23 cellular contexts compared by ENCODE assay signal in the genomic region with DNA sequence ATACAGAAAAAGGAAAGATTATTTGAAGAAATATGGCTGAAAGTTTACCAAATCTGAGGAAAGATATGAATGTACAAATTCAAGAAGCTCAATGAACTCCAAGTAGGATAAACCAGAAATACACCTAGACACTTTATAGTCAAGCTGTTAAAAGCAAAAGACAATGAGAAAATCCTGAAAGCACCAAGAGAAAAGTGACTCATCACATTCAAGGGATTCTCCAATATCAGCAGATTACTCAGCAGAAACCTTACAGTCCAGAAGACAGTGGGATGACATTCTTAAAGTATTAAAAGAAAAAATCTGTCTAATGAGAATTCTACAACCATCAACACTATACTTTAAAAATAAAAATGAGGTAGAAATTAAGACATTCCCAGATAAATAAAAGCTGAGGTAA.
A peak's percentile ranks its signal among the peaks of the same experiment; 100 is the strongest.
DNase-seq lines count a peak whose midpoint lies in the region; ATAC-seq, FAIRE-seq and TF ChIP-seq lines count a peak whose summit lies in the region.
"Had no signal": no experiment of that assay in that cellular context is flagged by ENCODE, and none has a peak within 500 bp of the region (broad histone marks: within the 10 kb centered on the region; RNA-seq: fewer than 3 reads in every experiment).

No MANE protein-coding gene starts in this region.

- peaks cover under 1% of the 10 kb centered on the region; the same call in 1 of the 2 replicates for H3K27me3 ChIP-seq in IMR-90 (ENCODE audit: control insufficient read depth, insufficient read depth, low read length)
- no peaks in the 10 kb centered on the region for H3K27me3 ChIP-seq in K562 (ENCODE audit: control insufficient read depth in 2 of 2, insufficient read depth in 2 of 2, low read length in 2 of 2)
- H3K27me3 ChIP-seq: SJCRH30 had no signal

- no peak overlapping the region for H3K4ac ChIP-seq in IMR-90 (ENCODE audit: low read depth, low read length)

- TF ChIP-seq EP300 in K562 (IDR thresholded peaks at IDR 0.05; ENCODE audit: low read length) = no peak

- no peak overlapping the region for H3K56ac ChIP-seq in IMR-90 (ENCODE audit: extremely low read depth, insufficient read depth, low read length)

- H3K18ac ChIP-seq in IMR-90 (ENCODE audit: low read depth, low read length) = no peak overlapping the region

- intact Hi-C loops in IMR-90 (cut with micrococcal nuclease) = no loop called here
- intact Hi-C loops in K562 (cut with micrococcal nuclease) = no loop called here

- dilution Hi-C loops in IMR-90 (cut with HindIII; ENCODE audit: low sequenced_read_pairs, unreplicated experiment) = no loop called here

- H3K4me1 Mint-ChIP-seq in chondrocyte (ENCODE audit: low read depth) = no peaks in the 10 kb centered on the region
- H3K4me1 Mint-ChIP-seq: B cell, CD14-positive monocyte, GM23338 had no signal

- H4K20me1 ChIP-seq in IMR-90 (ENCODE audit: insufficient read depth, low read length) (no peaks in the 10 kb centered on the region), K562 (replicated peaks; ENCODE audit: control insufficient read depth, insufficient read depth, low read length) (no peaks in the 10 kb centered on the region)

- H2BK20ac ChIP-seq in IMR-90 (ENCODE audit: low read depth, low read length) = no peak overlapping the region

- H3K9me3 ChIP-seq in IMR-90 (ENCODE audit: control insufficient read depth, insufficient read depth, low read length) = 0 out of 2 replicates have a peak, but pooled peaks cover 4% of the 10 kb centered on the region
- no peaks in the 10 kb centered on the region for H3K9me3 ChIP-seq in K562 (replicated peaks; ENCODE audit: control insufficient read depth, insufficient read depth, low read depth, low read length)
- H3K9me3 ChIP-seq: SJCRH30 had no signal

- H3K23ac ChIP-seq in IMR-90 (ENCODE audit: low read depth, low read length) = no peak overlapping the region

- H3K27ac Mint-ChIP-seq in chondrocyte (ENCODE audit: unreplicated experiment) = no peak overlapping the region
- H3K27ac Mint-ChIP-seq: B cell, CD14-positive monocyte, GM23338 had no signal

- no peak for TF ChIP-seq CTCF in IMR-90 (conservative IDR thresholded peaks at IDR 0.05; ENCODE audit: low read depth, low read length)
- no peak for TF ChIP-seq CTCF in K562 (IDR thresholded peaks at IDR 0.05 in 2 of 3, conservative IDR thresholded peaks at IDR 0.05 in 1 of 3; ENCODE audit: insufficient read depth in 2 of 3, low read depth in 1 of 3, low read length in 3 of 3)
- TF ChIP-seq CTCF in chondrocyte (IDR thresholded peaks at IDR 0.05) = no peak

- H3K27ac ChIP-seq in IMR-90 (ENCODE audit: insufficient read depth, low read length) (no peak overlapping the region), K562 (ENCODE audit: extremely low read depth, low read depth, low read length) (no peak overlapping the region)
- H3K27ac ChIP-seq: SJCRH30 had no signal

- no peaks in the 10 kb centered on the region for H3K79me1 ChIP-seq in IMR-90 (ENCODE audit: low read depth in 1 of 2, low read length in 2 of 2)

- H3K4me1 ChIP-seq in IMR-90 (ENCODE audit: control insufficient read depth, insufficient read depth, low read length) (no peaks in the 10 kb centered on the region), K562 (replicated peaks in 1 of 2; ENCODE audit: control insufficient read depth in 2 of 2, insufficient read depth in 2 of 2, low read length in 2 of 2) (no peaks in the 10 kb centered on the region)
- H3K4me1 ChIP-seq: SJCRH30 had no signal

- in situ Hi-C loops in IMR-90 (cut with MboI; ENCODE audit: low sequenced_read_pairs) (no loop called here), K562 (cut with MboI) (no loop called here)

- no peak overlapping the region for H4K91ac ChIP-seq in IMR-90 (ENCODE audit: insufficient read depth, low read depth, low read length)

- H3K4me2 ChIP-seq in IMR-90 (ENCODE audit: low read depth, low read length) = no peak overlapping the region
- no peak overlapping the region for H3K4me2 ChIP-seq in K562 (ENCODE audit: insufficient read depth, low read length)
- H3K4me2 ChIP-seq: GM23338 had no signal

- H2AFZ ChIP-seq in IMR-90 (replicated peaks; ENCODE audit: low read length, poor library complexity) = no peak overlapping the region
- no peak overlapping the region for H2AFZ ChIP-seq in K562 (ENCODE audit: low read depth, low read length)
- H2AFZ ChIP-seq: GM23338 had no signal

- no peaks in the 10 kb centered on the region for H3K27me3 Mint-ChIP-seq in chondrocyte (ENCODE audit: low read depth)
- H3K27me3 Mint-ChIP-seq: B cell had no signal

- no peaks in the 10 kb centered on the region for H3K79me2 ChIP-seq in K562 (ENCODE audit: control insufficient read depth, insufficient read depth, low read length)

- H3K9me3 Mint-ChIP-seq in chondrocyte (ENCODE audit: low read depth) = peaks cover 35% of the 10 kb centered on the region

- no peak overlapping the region for H2AK9ac ChIP-seq in IMR-90 (replicated peaks; ENCODE audit: low read depth, low read length, poor library complexity)

- peaks cover 23% of the 10 kb centered on the region for H3K36me3 Mint-ChIP-seq in chondrocyte (ENCODE audit: low read depth)
- H3K36me3 Mint-ChIP-seq: CD14-positive monocyte had no signal

- no peak for TF ChIP-seq RAD21 in IMR-90 (IDR thresholded peaks at IDR 0.05; ENCODE audit: low read length)
- no peak for TF ChIP-seq RAD21 in K562 (CRISPR knock-in tag; conservative IDR thresholded peaks at IDR 0.05 in 1 of 2, IDR thresholded peaks at IDR 0.05 in 1 of 2)

- CTCF ChIA-PET in IMR-90 (lab: Yijun Ruan, JAX) (no interaction called here), K562 (lab: Yijun Ruan, JAX; ENCODE audit: low intra/inter-chr PET ratio) (no interaction called here)

- no peak for FAIRE-seq in K562 (lab: Jason Lieb, UNC)
- no peak for FAIRE-seq in HTR-8/SVneo (lab: Jason Lieb, UNC)
- FAIRE-seq: D721Med, GM12878 had no signal

- no peak overlapping the region for H2BK5ac ChIP-seq in IMR-90 (ENCODE audit: low read depth, low read length, poor library complexity, severe bottlenecking)

- TF ChIP-seq POLR2A in IMR-90 (IDR thresholded peaks at IDR 0.05; ENCODE audit: low read depth, low read length) = no peak
- no peak for TF ChIP-seq POLR2A in K562 (conservative IDR thresholded peaks at IDR 0.05)

- POLR2A ChIA-PET in IMR-90 (lab: Charles Lee; ENCODE audit: unreplicated experiment) (no interaction called here), K562 (lab: Yijun Ruan, JAX) (no interaction called here)

- no peak overlapping the region for H4K8ac ChIP-seq in IMR-90 (ENCODE audit: low read depth in 2 of 2, low read length in 2 of 2)

- no peak overlapping the region for H2BK120ac ChIP-seq in IMR-90 (ENCODE audit: low read depth, low read length)

- no peak overlapping the region for H2BK15ac ChIP-seq in IMR-90 (ENCODE audit: low read depth, low read length)

- no peak overlapping the region for H2AK5ac ChIP-seq in IMR-90 (ENCODE audit: low read depth, low read length)

- no peak overlapping the region for H3K14ac ChIP-seq in IMR-90 (replicated peaks; ENCODE audit: low read depth, low read length)

- H3K36me3 ChIP-seq in IMR-90 (ENCODE audit: control insufficient read depth, insufficient read depth, low read length) = peaks cover 1% of the 10 kb centered on the region; the same call in 1 of the 2 replicates
- H3K36me3 ChIP-seq in K562 (ENCODE audit: control insufficient read depth, insufficient read depth, low read length) = no peaks in the 10 kb centered on the region
- H3K36me3 ChIP-seq: SJCRH30 had no signal

- H3K4me3 ChIP-seq in IMR-90 (ENCODE audit: insufficient read depth, low read depth, low read length) (no peak overlapping the region), K562 (no peak overlapping the region)
- H3K4me3 ChIP-seq: GM12878, GM23338, SJCRH30 had no signal

- no peaks in the 10 kb centered on the region for H3K9me1 ChIP-seq in IMR-90 (ENCODE audit: insufficient read depth, low read length)
- no peaks in the 10 kb centered on the region for H3K9me1 ChIP-seq in K562 (ENCODE audit: control insufficient read depth, insufficient read depth, low read length)

- no peak overlapping the region for H3K4me3 Mint-ChIP-seq in chondrocyte (ENCODE audit: unreplicated experiment)
- H3K4me3 Mint-ChIP-seq: B cell, CD14-positive monocyte, GM23338 had no signal

- H4K5ac ChIP-seq in IMR-90 (ENCODE audit: low read depth, low read length) = no peak overlapping the region

- DNase-seq in EH (ENCODE audit: low read depth) (peak; percentile 6), IMR-90 (peak; percentile 11), K562 (ENCODE audit: extremely low read depth in 1 of 4, low spot score in 3 of 4) (no peak), iris pigment epithelial cell (ENCODE audit: low read depth) (peak; percentile 11), HTR-8/SVneo (ENCODE audit: insufficient read length, low spot score) (no peak), chondrocyte (ENCODE audit: low spot score) (no peak), NCI-H345 treated with DMSO at 0.1 percent for 48 hours (lab: John Stamatoyannopoulos, UW; ENCODE audit: unreplicated experiment) (no peak)
- DNase-seq: DMS53; HCEC 1CT; NCI-H1105; NCI-H146; NCI-H2029; NCI-H226; NCI-H524; NCI-H774; NK-92 treated with Interleukin-12 subunit alpha and Interleukin-12 subunit beta, amount 100 ng/mL, for 24 hours; SJCRH30 had no signal

- ATAC-seq in IMR-90 (ENCODE audit: low read depth) = no peak
- no peak for ATAC-seq in K562
- ATAC-seq: GM12878, GM23338, Panc1 had no signal

- BruUV-seq in IMR-90 (replicated peaks; lab: Mats Ljungman, UMichigan) (no TSS peak), K562 (replicated peaks; lab: Mats Ljungman, UMichigan) (no TSS peak)

- H3K9ac ChIP-seq in IMR-90 (ENCODE audit: low read depth, low read length) (no peak overlapping the region), K562 (ENCODE audit: insufficient read depth in 1 of 2, low read depth in 2 of 2, low read length in 2 of 2) (no peak overlapping the region)

TF ChIP-seq in IMR-90, 13 proteins besides CTCF, POLR2A, EP300 and RAD21:
- no peak for TF ChIP-seq SMC3 (IDR thresholded peaks at IDR 0.05; ENCODE audit: low read depth, low read length)
- peak; percentile 45; the same call in 1 of the 2 replicates for TF ChIP-seq MAFK (IDR thresholded peaks at IDR 0.05; ENCODE audit: low read depth, low read length)
TF ChIP-seq in IMR-90: peak in this region for 1.

TF ChIP-seq in K562, 482 proteins besides CTCF, POLR2A, EP300 and RAD21:
- no peak for TF ChIP-seq COPS2 (conservative IDR thresholded peaks at IDR 0.05)
- peak; percentile 59 for TF ChIP-seq ZNF316 (IDR thresholded peaks at IDR 0.05)

Comparison
In these comparisons a context has a peak if more than half of its experiments do, and no peak if none do; other contexts are left out.
1. DNase-seq: peak in EH (single experiment), IMR-90 (single experiment) and iris pigment epithelial cell (single experiment); none in K562 (0 of 4), HTR-8/SVneo (single experiment), chondrocyte (single experiment) and NCI-H345 treated with DMSO at 0.1 percent for 48 hours (single experiment).